Comparison of ENCODE assay signal across 1 cellular context in genomic region chrX:44765556-44765955, GRCh38.
TF ChIP-seq lines count a peak whose summit lies in the region.

No MANE protein-coding gene starts in this region.

TF ChIP-seq in endothelial cell of umbilical vein, 7 proteins besides CTCF, POLR2A, EP300 and RAD21 (continued from another document):
- no peak for TF ChIP-seq JUN (IDR thresholded peaks at IDR 0.05; ENCODE audit: borderline replicate concordance, insufficient read depth, insufficient read length, low read depth)
- no peak for TF ChIP-seq EZH2 (IDR thresholded peaks at IDR 0.05; ENCODE audit: borderline replicate concordance, low read depth, low read length, severe bottlenecking)
- TF ChIP-seq GATA2 (IDR thresholded peaks at IDR 0.05; ENCODE audit: insufficient read depth, insufficient read length, low read depth, low read length) = no peak
- no peak for TF ChIP-seq FOS (IDR thresholded peaks at IDR 0.05; ENCODE audit: borderline replicate concordance, insufficient read depth, low read length)
TF ChIP-seq in endothelial cell of umbilical vein: peak in this region for 0.
